Comparison of ENCODE assay signal across 30 cellular contexts in the genomic region with DNA sequence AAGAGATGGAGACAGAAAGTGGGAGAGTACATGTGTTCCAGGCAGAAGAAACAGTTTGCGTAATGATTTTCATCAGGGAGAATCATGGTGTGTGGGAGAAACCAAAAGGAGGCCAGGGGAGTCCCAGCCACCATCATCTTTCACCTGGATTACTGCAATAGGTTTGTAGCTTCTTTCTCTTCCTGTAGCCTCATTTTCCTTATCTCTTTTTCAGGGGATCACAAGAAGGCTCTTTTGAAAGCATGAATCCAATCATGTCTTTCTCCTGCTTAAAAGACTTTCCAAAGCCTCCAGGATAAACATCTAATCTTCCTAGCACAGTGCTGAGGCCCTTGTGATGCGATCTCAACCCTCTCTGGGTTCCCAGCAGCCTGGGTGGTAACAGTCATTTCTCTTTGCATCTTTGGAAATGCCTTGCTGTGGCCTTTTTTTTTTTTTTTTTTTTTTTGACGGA.
"Had no signal": no experiment of that assay in that cellular context is flagged by ENCODE, and none has a peak within 500 bp of the region (broad histone marks: within the 10 kb centered on the region; RNA-seq: fewer than 3 reads in every experiment).

No MANE protein-coding gene starts in this region.

- H3K27ac ChIP-seq: colonic mucosa, epithelial cell of prostate, esophagus muscularis mucosa, foreskin keratinocyte, gastroesophageal sphincter, heart left ventricle, hepatocyte, left lung, prostate gland, right atrium auricular region, sigmoid colon, testis, tibial artery, upper lobe of left lung had no signal

- H3K4me1 ChIP-seq: colonic mucosa, esophagus muscularis mucosa, foreskin keratinocyte, gastroesophageal sphincter, left lung, prostate gland, right atrium auricular region, sigmoid colon, testis, tibial artery, upper lobe of left lung had no signal

- FAIRE-seq: kidney, urothelium cell line had no signal

- DNase-seq: colonic mucosa; effector CD8-positive, alpha-beta T cell; endodermal cell; foreskin keratinocyte; heart left ventricle; kidney; left lung; mesenchymal stem cell; mucosa of descending colon; naive B cell; sigmoid colon; stimulated activated CD4-positive, alpha-beta T cell treated with anti-CD3 and anti-CD28 coated beads, Interleukin-2, amount 100 ng/mL, for 24 hours; stimulated activated CD4-positive, alpha-beta T cell treated with anti-CD3 and anti-CD28 coated beads, Interleukin-4, amount 100 ng/mL, for 24 hours; stimulated activated naive CD8-positive, alpha-beta T cell treated with anti-CD3 and anti-CD28 coated beads, Interleukin-15, Interleukin-2, amounts not matched to agents 100 U/mL and 50 U/mL, for 24 hours; substantia nigra; testis; tibial artery; upper lobe of left lung had no signal

- H3K4me2 ChIP-seq: hepatocyte had no signal

- H3K4me3 ChIP-seq: colonic mucosa, esophagus muscularis mucosa, gastroesophageal sphincter, heart left ventricle, hepatocyte, left lung, mucosa of descending colon, prostate gland, right atrium auricular region, sigmoid colon, testis, tibial artery, upper lobe of left lung had no signal

- H3K27me3 ChIP-seq: colonic mucosa, esophagus muscularis mucosa, foreskin keratinocyte, gastroesophageal sphincter, heart left ventricle, hepatocyte, left lung, right atrium auricular region, sigmoid colon, testis, tibial artery, upper lobe of left lung had no signal

- H3K36me3 ChIP-seq: colonic mucosa, esophagus muscularis mucosa, gastroesophageal sphincter, heart left ventricle, left lung, prostate gland, right atrium auricular region, sigmoid colon, tibial artery, upper lobe of left lung had no signal

- H2AFZ ChIP-seq: hepatocyte had no signal

- H3K79me2 ChIP-seq: hepatocyte had no signal

- H3K4me1 Mint-ChIP-seq: mesothelial cell of epicardium; neural crest cell; stimulated activated effector memory CD8-positive, alpha-beta T cell treated with anti-CD3 and anti-CD28 coated beads, Interleukin-12 subunit alpha, Interleukin-12 subunit beta, amount 100 ng/mL, for 72 hours had no signal

- H3K9me3 Mint-ChIP-seq: dendritic cell treated with granulocyte-macrophage colony-stimulating factor and Interleukin-4, amounts not matched to agents 40 ng/mL and 50 ng/mL, for 4 days; endodermal cell; mesothelial cell of epicardium; natural killer cell treated with Interleukin-12 subunit alpha and Interleukin-12 subunit beta and Interleukin-15 and Interleukin-18, amount 100 ng/mL, for 72 hours; neural crest cell; stimulated activated effector memory CD8-positive, alpha-beta T cell treated with anti-CD3 and anti-CD28 coated beads, Interleukin-12 subunit alpha, Interleukin-12 subunit beta, amount 100 ng/mL, for 72 hours had no signal

- H3K27me3 Mint-ChIP-seq: naive B cell; natural killer cell treated with Interleukin-12 subunit alpha and Interleukin-12 subunit beta and Interleukin-15 and Interleukin-18, amount 100 ng/mL, for 72 hours had no signal

- H3K4me3 Mint-ChIP-seq: dendritic cell treated with granulocyte-macrophage colony-stimulating factor and Interleukin-4, amounts not matched to agents 40 ng/mL and 50 ng/mL, for 4 days; endodermal cell; mesothelial cell of epicardium; naive B cell; natural killer cell treated with Interleukin-12 subunit alpha and Interleukin-12 subunit beta and Interleukin-15 and Interleukin-18, amount 100 ng/mL, for 72 hours; neural crest cell; stimulated activated effector memory CD8-positive, alpha-beta T cell treated with anti-CD3 and anti-CD28 coated beads, Interleukin-12 subunit alpha, Interleukin-12 subunit beta, amount 100 ng/mL, for 72 hours had no signal

- ATAC-seq: foreskin keratinocyte; gastroesophageal sphincter; heart left ventricle; left lung; mucosa of descending colon; natural killer cell treated with Interleukin-12 subunit alpha and Interleukin-12 subunit beta and Interleukin-15 and Interleukin-18, amount 100 ng/mL, for 72 hours; stimulated activated effector memory CD8-positive, alpha-beta T cell treated with anti-CD3 and anti-CD28 coated beads, Interleukin-12 subunit alpha, Interleukin-12 subunit beta, amount 100 ng/mL, for 72 hours; stimulated activated naive CD8-positive, alpha-beta T cell treated with anti-CD3 and anti-CD28 coated beads, Interleukin-15, Interleukin-2, amounts not matched to agents 100 U/mL and 50 U/mL, for 24 hours had no signal

- H3K9me3 ChIP-seq: colonic mucosa, esophagus muscularis mucosa, heart left ventricle, mucosa of descending colon, prostate gland, right atrium auricular region, sigmoid colon, testis, tibial artery, upper lobe of left lung had no signal

- H3K36me3 Mint-ChIP-seq: mesothelial cell of epicardium; naive B cell; natural killer cell treated with Interleukin-12 subunit alpha and Interleukin-12 subunit beta and Interleukin-15 and Interleukin-18, amount 100 ng/mL, for 72 hours; stimulated activated effector memory CD8-positive, alpha-beta T cell treated with anti-CD3 and anti-CD28 coated beads, Interleukin-12 subunit alpha, Interleukin-12 subunit beta, amount 100 ng/mL, for 72 hours had no signal

- H3K27ac Mint-ChIP-seq: dendritic cell treated with granulocyte-macrophage colony-stimulating factor and Interleukin-4, amounts not matched to agents 40 ng/mL and 50 ng/mL, for 4 days; endodermal cell; mesothelial cell of epicardium; naive B cell; natural killer cell treated with Interleukin-12 subunit alpha and Interleukin-12 subunit beta and Interleukin-15 and Interleukin-18, amount 100 ng/mL, for 72 hours; stimulated activated effector memory CD8-positive, alpha-beta T cell treated with anti-CD3 and anti-CD28 coated beads, Interleukin-12 subunit alpha, Interleukin-12 subunit beta, amount 100 ng/mL, for 72 hours had no signal
